Comparison of ENCODE assay signal across 2 cellular contexts in genomic region chr2:17752892-17753802, GRCh38.
TF ChIP-seq lines count a peak whose summit lies in the region.

No MANE protein-coding gene starts in this region.

TF ChIP-seq in HEK293, 187 proteins besides CTCF, POLR2A, EP300 and RAD21 (continued from another document):
- TF ChIP-seq ZBTB44 (tag by site-specific recombination; IDR thresholded peaks at IDR 0.05): no peak
- peak; percentile 78 for TF ChIP-seq GLIS1 (tag by site-specific recombination; IDR thresholded peaks at IDR 0.05)
- no peak for TF ChIP-seq GLI4 (tag by site-specific recombination; IDR thresholded peaks at IDR 0.05)
- TF ChIP-seq BCL11A (tag by site-specific recombination; IDR thresholded peaks at IDR 0.05; ENCODE audit: low read depth): no peak
- TF ChIP-seq HOXC10 (CRISPR knock-in tag; IDR thresholded peaks at IDR 0.05): 0 out of 2 replicates have a peak, but pooled peaks have one; percentile 68
- TF ChIP-seq ZSCAN18 (tag by site-specific recombination; IDR thresholded peaks at IDR 0.05): no peak
- peak; percentile 60; the same call in 1 of the 2 replicates for TF ChIP-seq PBX3 (CRISPR knock-in tag; IDR thresholded peaks at IDR 0.05)
- TF ChIP-seq SCRT2 (tag by site-specific recombination; IDR thresholded peaks at IDR 0.05): peak; percentile 54; the same call in 1 of the 2 replicates
- TF ChIP-seq ZNF354C (tag by site-specific recombination; IDR thresholded peaks at IDR 0.05; ENCODE audit: borderline replicate concordance, low read depth): no peak
- TF ChIP-seq ZBTB49 (tag by site-specific recombination; IDR thresholded peaks at IDR 0.05; ENCODE audit: low read depth): no peak
- no peak for TF ChIP-seq PRDM1 (tag by site-specific recombination; IDR thresholded peaks at IDR 0.05)
- peak; percentile 91 for TF ChIP-seq ZBTB20 (tag by site-specific recombination; IDR thresholded peaks at IDR 0.05)

TF ChIP-seq in WTC11, 78 proteins besides CTCF, POLR2A, EP300 and RAD21 (continued from another document and continues in another):
- TF ChIP-seq ARID4B (CRISPR knock-in tag; IDR thresholded peaks at IDR 0.05; ENCODE audit: borderline replicate concordance) (peak; percentile 78; the same call in 1 of the 2 replicates), ATF2 (CRISPR knock-in tag; IDR thresholded peaks at IDR 0.05; ENCODE audit: borderline replicate concordance, low read depth) (no peak), CBFB (CRISPR knock-in tag; IDR thresholded peaks at IDR 0.05; ENCODE audit: low read depth) (no peak), NFATC4 (CRISPR knock-in tag; IDR thresholded peaks at IDR 0.05) (no peak), FOXP1 (CRISPR knock-in tag; IDR thresholded peaks at IDR 0.05; ENCODE audit: borderline replicate concordance) (peak; percentile 38; the same call in 1 of the 2 replicates), PRDM15 (CRISPR knock-in tag; IDR thresholded peaks at IDR 0.05) (no peak), MXD4 (CRISPR knock-in tag; IDR thresholded peaks at IDR 0.05; ENCODE audit: borderline replicate concordance) (no peak), ZBTB21 (CRISPR knock-in tag; IDR thresholded peaks at IDR 0.05; ENCODE audit: borderline replicate concordance) (no peak), JAZF1 (CRISPR knock-in tag; IDR thresholded peaks at IDR 0.05) (no peak), ESRRA (CRISPR knock-in tag; IDR thresholded peaks at IDR 0.05; ENCODE audit: borderline replicate concordance) (no peak), SMAD4 (CRISPR knock-in tag; IDR thresholded peaks at IDR 0.05) (no peak), ZNF416 (CRISPR knock-in tag; IDR thresholded peaks at IDR 0.05) (no peak), ZNF281 (CRISPR knock-in tag; IDR thresholded peaks at IDR 0.05) (no peak), OVOL2 (CRISPR knock-in tag; IDR thresholded peaks at IDR 0.05; ENCODE audit: borderline replicate concordance) (no peak), ZNF532 (CRISPR knock-in tag; IDR thresholded peaks at IDR 0.05; ENCODE audit: borderline replicate concordance) (no peak), ZNF317 (CRISPR knock-in tag; IDR thresholded peaks at IDR 0.05; ENCODE audit: borderline replicate concordance, low read depth) (no peak), MYBL2 (CRISPR knock-in tag; IDR thresholded peaks at IDR 0.05) (no peak), GRHL2 (CRISPR knock-in tag; IDR thresholded peaks at IDR 0.05; ENCODE audit: insufficient replicate concordance, severe bottlenecking) (no peak), ZNF425 (CRISPR knock-in tag; conservative IDR thresholded peaks at IDR 0.05) (no peak), NR3C1 (CRISPR knock-in tag; conservative IDR thresholded peaks at IDR 0.05; ENCODE audit: low read depth) (no peak), STAT6 (CRISPR knock-in tag; conservative IDR thresholded peaks at IDR 0.05; ENCODE audit: low read depth) (no peak), PREB (CRISPR knock-in tag; IDR thresholded peaks at IDR 0.05; ENCODE audit: borderline replicate concordance) (no peak)
